In genomic region chr17:14750866-14751265, GRCh38 we compare ENCODE assay signal across 9 cellular contexts.
"Had no signal": no experiment of that assay in that cellular context is flagged by ENCODE, and none has a peak within 500 bp of the region (broad histone marks: within the 10 kb centered on the region; RNA-seq: fewer than 3 reads in every experiment).

No MANE protein-coding gene starts in this region.

- H3K4me1 Mint-ChIP-seq: GM23338, H9 had no signal

- H3K27ac Mint-ChIP-seq: GM23338, HFFc6 had no signal

- H3K9me3 ChIP-seq: HAP-1 had no signal

- H3K27ac ChIP-seq: GM23248 had no signal

- H3K36me3 ChIP-seq: HAP-1 had no signal

- H2AFZ ChIP-seq: GM23248, GM23338 had no signal

- ATAC-seq: GM23338, HCT116 had no signal

- H3K4me3 Mint-ChIP-seq: GM23338, H9, HFFc6 had no signal

- H3K4me3 ChIP-seq: GM23248, GM23338, HAP-1 had no signal

- H3K4me2 ChIP-seq: GM23338 had no signal

- H3K4me1 ChIP-seq: HAP-1 had no signal

- H3K9ac ChIP-seq: GM23248 had no signal

- DNase-seq: GM23248, GOT3, H7, H9, HCEC 1CT, HFFc6 had no signal
